Comparison of ENCODE assay signal across 19 cellular contexts in genomic region chr2:187078297-187078696, GRCh38.
DNase-seq lines count a peak whose midpoint lies in the region; ATAC-seq and TF ChIP-seq lines count a peak whose summit lies in the region.
"Had no signal": no experiment of that assay in that cellular context is flagged by ENCODE, and none has a peak within 500 bp of the region (broad histone marks: within the 10 kb centered on the region; RNA-seq: fewer than 3 reads in every experiment).

No MANE protein-coding gene starts in this region.

- H4K20me1 ChIP-seq in GM23248 (ENCODE audit: insufficient read depth) (no peaks in the 10 kb centered on the region), neural progenitor cell (ENCODE audit: low read depth) (no peaks in the 10 kb centered on the region)

- H3K4me1 ChIP-seq in GM23248 (ENCODE audit: insufficient read depth) (peaks cover 3% of the 10 kb centered on the region; the same call in 1 of the 2 replicates), neural progenitor cell (no peaks in the 10 kb centered on the region)
- H3K4me1 ChIP-seq: ascending aorta, right lobe of liver had no signal

- H3K27me3 Mint-ChIP-seq in neural progenitor cell (ENCODE audit: insufficient read depth, low read depth) = no peaks in the 10 kb centered on the region
- H3K27me3 Mint-ChIP-seq: activated T-helper 17 cell treated with anti-CD3 and anti-CD28 coated beads, Interleukin-2, amount 50 U/mL, for 72 hours; naive thymus-derived CD4-positive, alpha-beta T cell had no signal

- no peak overlapping the region for H3K4me3 Mint-ChIP-seq in neural progenitor cell
- H3K4me3 Mint-ChIP-seq: activated CD8-positive, alpha-beta T cell treated with anti-CD3 and anti-CD28 coated beads, Interleukin-2, amount 10 ng/mL, durations not matched to agents 7 days and 5 days; activated T-helper 17 cell treated with anti-CD3 and anti-CD28 coated beads, Interleukin-2, amount 50 U/mL, for 72 hours; CD14-positive monocyte; naive thymus-derived CD4-positive, alpha-beta T cell had no signal

- H3K36me3 ChIP-seq in GM23248 (ENCODE audit: low read depth) = no peaks in the 10 kb centered on the region
- no peaks in the 10 kb centered on the region for H3K36me3 ChIP-seq in neural progenitor cell
- H3K36me3 ChIP-seq: ascending aorta, heart left ventricle, right lobe of liver had no signal

- H3K27ac Mint-ChIP-seq in neural progenitor cell = no peak overlapping the region
- H3K27ac Mint-ChIP-seq: activated CD8-positive, alpha-beta T cell treated with anti-CD3 and anti-CD28 coated beads, Interleukin-2, amount 10 ng/mL, durations not matched to agents 7 days and 5 days; activated T-helper 17 cell treated with anti-CD3 and anti-CD28 coated beads, Interleukin-2, amount 50 U/mL, for 72 hours; naive thymus-derived CD4-positive, alpha-beta T cell had no signal

- H3K9me3 ChIP-seq in GM23248 (ENCODE audit: low read depth) (no peaks in the 10 kb centered on the region), neural progenitor cell (ENCODE audit: low read depth) (no peaks in the 10 kb centered on the region)
- H3K9me3 ChIP-seq: ascending aorta, right lobe of liver had no signal

- H3F3A ChIP-seq in GM23248 (ENCODE audit: insufficient read depth) (no peaks in the 10 kb centered on the region), neural progenitor cell (ENCODE audit: low read depth) (no peaks in the 10 kb centered on the region)

- H2AFZ ChIP-seq in GM23248 = no peak overlapping the region
- H2AFZ ChIP-seq in neural progenitor cell (replicated peaks) = peak overlapping the region; percentile 60

- H3K4me1 Mint-ChIP-seq in neural progenitor cell = peaks cover 7% of the 10 kb centered on the region
- H3K4me1 Mint-ChIP-seq: activated T-helper 17 cell treated with anti-CD3 and anti-CD28 coated beads, Interleukin-2, amount 50 U/mL, for 72 hours; CD14-positive monocyte; naive thymus-derived CD4-positive, alpha-beta T cell had no signal

- no peak overlapping the region for H3K4me3 ChIP-seq in GM23248
- no peak overlapping the region for H3K4me3 ChIP-seq in epithelial cell of esophagus (ENCODE audit: low read length)
- H3K4me3 ChIP-seq in neural progenitor cell = no peak overlapping the region
- H3K4me3 ChIP-seq: ascending aorta, heart left ventricle, right lobe of liver had no signal

- peaks cover 3% of the 10 kb centered on the region for H3K36me3 Mint-ChIP-seq in neural progenitor cell
- H3K36me3 Mint-ChIP-seq: CD14-positive monocyte; naive thymus-derived CD4-positive, alpha-beta T cell had no signal

- no peak overlapping the region for H3K27ac ChIP-seq in GM23248
- no peak overlapping the region for H3K27ac ChIP-seq in neural progenitor cell
- H3K27ac ChIP-seq: ascending aorta, heart left ventricle, right lobe of liver had no signal

- DNase-seq in GM23248 (peak; percentile 55), OCI-M1 (lab: John Stamatoyannopoulos, UW) (peak; percentile 6), epithelial cell of esophagus (ENCODE audit: low read depth) (peak; percentile 46), neural progenitor cell (ENCODE audit: low spot score) (no peak), NCI-H510A treated with DMSO at 0.1 percent for 48 hours (lab: John Stamatoyannopoulos, UW) (no peak)
- DNase-seq: activated CD8-positive, alpha-beta T cell treated with anti-CD3 and anti-CD28 coated beads, Interleukin-2, amount 10 ng/mL, durations not matched to agents 7 days and 5 days; effector CD8-positive, alpha-beta T cell; heart left ventricle; kidney glomerular epithelial cell; naive thymus-derived CD4-positive, alpha-beta T cell; NCI-H2029; NCI-H82; right lobe of liver; stimulated activated CD4-positive, alpha-beta T cell treated with anti-CD3 and anti-CD28 coated beads, Interleukin-4, amount 100 ng/mL, for 1 hour had no signal

- no peak for ATAC-seq in GM21381 (IDR thresholded peaks at IDR 0.05; ENCODE audit: unreplicated experiment)
- no peak for ATAC-seq in HG03460 (IDR thresholded peaks at IDR 0.05; ENCODE audit: unreplicated experiment)
- ATAC-seq: activated CD8-positive, alpha-beta T cell treated with anti-CD3 and anti-CD28 coated beads, Interleukin-2, amount 10 ng/mL, durations not matched to agents 7 days and 5 days; activated T-helper 17 cell treated with anti-CD3 and anti-CD28 coated beads, Interleukin-2, amount 50 U/mL, for 72 hours; naive thymus-derived CD4-positive, alpha-beta T cell had no signal

- H3K79me2 ChIP-seq in GM23248 (ENCODE audit: insufficient read depth) = no peaks in the 10 kb centered on the region
- no peaks in the 10 kb centered on the region for H3K79me2 ChIP-seq in neural progenitor cell (ENCODE audit: low read depth)

- TF ChIP-seq CTCF in epithelial cell of esophagus (IDR thresholded peaks at IDR 0.05; ENCODE audit: insufficient read depth, low read depth, low read length, missing control alignments) = no peak
- no peak for TF ChIP-seq CTCF in neural progenitor cell (IDR thresholded peaks at IDR 0.05)

- in situ Hi-C loops in GM23248 (cut with MboI) = no loop called here

- no peaks in the 10 kb centered on the region for H3K9me3 Mint-ChIP-seq in neural progenitor cell
- H3K9me3 Mint-ChIP-seq: activated T-helper 17 cell treated with anti-CD3 and anti-CD28 coated beads, Interleukin-2, amount 50 U/mL, for 72 hours had no signal

- no peaks in the 10 kb centered on the region for H3K27me3 ChIP-seq in GM23248 (replicated peaks; ENCODE audit: insufficient read depth)
- H3K27me3 ChIP-seq in neural progenitor cell = no peaks in the 10 kb centered on the region
- H3K27me3 ChIP-seq: ascending aorta, heart left ventricle, right lobe of liver had no signal

- WGBS in GM23248 (ENCODE audit: low coverage in 1 of 2, low lambda C conversion rate in 2 of 2, missing lambda C conversion rate in 2 of 2), 2 experiments = 10 to 17% methylated on average over 1 of the region's 1 CpG

- H3K9me2 ChIP-seq in GM23248 (ENCODE audit: insufficient read depth) = no peaks in the 10 kb centered on the region

- H3K4me2 ChIP-seq in GM23248 (ENCODE audit: unreplicated experiment) (no peak overlapping the region), neural progenitor cell (no peak overlapping the region)

- no peak overlapping the region for H3K9ac ChIP-seq in GM23248
- no peak overlapping the region for H3K9ac ChIP-seq in neural progenitor cell

Comparison
In these comparisons a context has a peak if more than half of its experiments do, and no peak if none do; other contexts are left out.
1. DNase-seq: peak in GM23248 (single experiment), OCI-M1 (single experiment) and epithelial cell of esophagus (single experiment); none in neural progenitor cell (single experiment) and NCI-H510A treated with DMSO at 0.1 percent for 48 hours (single experiment).